Comparison of ENCODE assay signal across 2 cellular contexts in the genomic region with DNA sequence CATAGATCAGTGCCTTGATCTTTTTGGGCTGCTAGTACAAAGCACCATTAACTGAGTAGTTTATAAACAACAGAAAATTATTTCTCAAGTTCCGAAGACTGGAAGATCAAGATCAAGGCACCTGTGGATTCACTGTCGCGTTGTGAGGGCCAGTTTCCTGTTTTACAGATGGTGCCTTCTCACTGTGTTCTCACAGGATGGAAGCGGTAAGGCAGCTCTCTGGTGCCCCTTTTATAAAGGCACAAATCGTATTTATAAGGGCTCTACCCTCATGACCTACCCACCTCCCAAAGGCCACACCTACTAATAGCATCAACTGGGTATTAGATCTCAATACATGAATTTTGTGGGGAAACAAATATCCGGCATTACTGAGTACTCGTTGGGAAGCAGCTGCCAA.
TF ChIP-seq lines count a peak whose summit lies in the region.

No MANE protein-coding gene starts in this region.

TF ChIP-seq in K562, 482 proteins besides CTCF, POLR2A, EP300 and RAD21 (continued from another document):
- no peak for TF ChIP-seq SREBF2 (CRISPR knock-in tag; IDR thresholded peaks at IDR 0.05)
- no peak for TF ChIP-seq ZNF408 (CRISPR knock-in tag; IDR thresholded peaks at IDR 0.05; ENCODE audit: low read depth)
- no peak for TF ChIP-seq NFE2L1 (tag; IDR thresholded peaks at IDR 0.05; ENCODE audit: borderline replicate concordance, low read depth)
- no peak for TF ChIP-seq PPARD (CRISPR knock-in tag; IDR thresholded peaks at IDR 0.05)
- no peak for TF ChIP-seq MYC (IDR thresholded peaks at IDR 0.05; ENCODE audit: low read depth, low read length)
- no peak for TF ChIP-seq MYC (CRISPR knock-in tag; IDR thresholded peaks at IDR 0.05; ENCODE audit: borderline replicate concordance, low read depth)
- TF ChIP-seq CHAMP1 (IDR thresholded peaks at IDR 0.05), result no peak
- no peak for TF ChIP-seq ZNF232 (CRISPR knock-in tag; IDR thresholded peaks at IDR 0.05)
- TF ChIP-seq, protein P1, sequence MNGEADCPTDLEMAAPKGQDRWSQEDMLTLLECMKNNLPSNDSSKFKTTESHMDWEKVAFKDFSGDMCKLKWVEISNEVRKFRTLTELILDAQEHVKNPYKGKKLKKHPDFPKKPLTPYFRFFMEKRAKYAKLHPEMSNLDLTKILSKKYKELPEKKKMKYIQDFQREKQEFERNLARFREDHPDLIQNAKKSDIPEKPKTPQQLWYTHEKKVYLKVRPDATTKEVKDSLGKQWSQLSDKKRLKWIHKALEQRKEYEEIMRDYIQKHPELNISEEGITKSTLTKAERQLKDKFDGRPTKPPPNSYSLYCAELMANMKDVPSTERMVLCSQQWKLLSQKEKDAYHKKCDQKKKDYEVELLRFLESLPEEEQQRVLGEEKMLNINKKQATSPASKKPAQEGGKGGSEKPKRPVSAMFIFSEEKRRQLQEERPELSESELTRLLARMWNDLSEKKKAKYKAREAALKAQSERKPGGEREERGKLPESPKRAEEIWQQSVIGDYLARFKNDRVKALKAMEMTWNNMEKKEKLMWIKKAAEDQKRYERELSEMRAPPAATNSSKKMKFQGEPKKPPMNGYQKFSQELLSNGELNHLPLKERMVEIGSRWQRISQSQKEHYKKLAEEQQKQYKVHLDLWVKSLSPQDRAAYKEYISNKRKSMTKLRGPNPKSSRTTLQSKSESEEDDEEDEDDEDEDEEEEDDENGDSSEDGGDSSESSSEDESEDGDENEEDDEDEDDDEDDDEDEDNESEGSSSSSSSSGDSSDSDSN (IDR thresholded peaks at IDR 0.05; ENCODE audit: borderline replicate concordance in 1 of 2, low read depth in 2 of 2, low read length in 2 of 2), result no peak
- TF ChIP-seq, protein P2, sequence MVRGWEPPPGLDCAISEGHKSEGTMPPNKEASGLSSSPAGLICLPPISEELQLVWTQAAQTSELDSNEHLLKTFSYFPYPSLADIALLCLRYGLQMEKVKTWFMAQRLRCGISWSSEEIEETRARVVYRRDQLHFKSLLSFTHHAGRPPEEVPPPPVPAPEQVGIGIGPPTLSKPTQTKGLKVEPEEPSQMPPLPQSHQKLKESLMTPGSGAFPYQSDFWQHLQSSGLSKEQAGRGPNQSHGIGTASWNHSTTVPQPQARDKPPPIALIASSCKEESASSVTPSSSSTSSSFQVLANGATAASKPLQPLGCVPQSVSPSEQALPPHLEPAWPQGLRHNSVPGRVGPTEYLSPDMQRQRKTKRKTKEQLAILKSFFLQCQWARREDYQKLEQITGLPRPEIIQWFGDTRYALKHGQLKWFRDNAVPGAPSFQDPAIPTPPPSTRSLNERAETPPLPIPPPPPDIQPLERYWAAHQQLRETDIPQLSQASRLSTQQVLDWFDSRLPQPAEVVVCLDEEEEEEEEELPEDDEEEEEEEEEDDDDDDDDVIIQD (CRISPR knock-in tag; IDR thresholded peaks at IDR 0.05), result no peak
- no peak for TF ChIP-seq BMI1 (IDR thresholded peaks at IDR 0.05; ENCODE audit: low read length)

TF ChIP-seq in SK-N-SH, 30 proteins besides CTCF, POLR2A, EP300 and RAD21 (continued from another document):
- TF ChIP-seq USF2 (IDR thresholded peaks at IDR 0.05; ENCODE audit: borderline replicate concordance, low read depth, low read length) (no peak), JUND (IDR thresholded peaks at IDR 0.05) (no peak), POLR2AphosphoS5 (IDR thresholded peaks at IDR 0.05; ENCODE audit: low read depth, low read length) (no peak), MXI1 (IDR thresholded peaks at IDR 0.05; ENCODE audit: low read depth, low read length) (no peak), GATA2 (CRISPR knock-in tag; IDR thresholded peaks at IDR 0.05) (no peak), FOSL2 (IDR thresholded peaks at IDR 0.05; ENCODE audit: borderline replicate concordance, low read depth) (no peak), ELF1 (IDR thresholded peaks at IDR 0.05) (no peak), TCF12 (IDR thresholded peaks at IDR 0.05) (no peak), SMC3 (IDR thresholded peaks at IDR 0.05; ENCODE audit: low read depth, low read length) (no peak), GABPA (IDR thresholded peaks at IDR 0.05; ENCODE audit: low read depth) (no peak), USF1 (IDR thresholded peaks at IDR 0.05; ENCODE audit: borderline replicate concordance, low read depth) (no peak), TEAD4 (IDR thresholded peaks at IDR 0.05; ENCODE audit: borderline replicate concordance, insufficient read depth) (no peak), RXRA (IDR thresholded peaks at IDR 0.05; ENCODE audit: borderline replicate concordance, low read depth) (no peak), RCOR1 (IDR thresholded peaks at IDR 0.05; ENCODE audit: low read length) (no peak)
- TF ChIP-seq, protein P3, sequence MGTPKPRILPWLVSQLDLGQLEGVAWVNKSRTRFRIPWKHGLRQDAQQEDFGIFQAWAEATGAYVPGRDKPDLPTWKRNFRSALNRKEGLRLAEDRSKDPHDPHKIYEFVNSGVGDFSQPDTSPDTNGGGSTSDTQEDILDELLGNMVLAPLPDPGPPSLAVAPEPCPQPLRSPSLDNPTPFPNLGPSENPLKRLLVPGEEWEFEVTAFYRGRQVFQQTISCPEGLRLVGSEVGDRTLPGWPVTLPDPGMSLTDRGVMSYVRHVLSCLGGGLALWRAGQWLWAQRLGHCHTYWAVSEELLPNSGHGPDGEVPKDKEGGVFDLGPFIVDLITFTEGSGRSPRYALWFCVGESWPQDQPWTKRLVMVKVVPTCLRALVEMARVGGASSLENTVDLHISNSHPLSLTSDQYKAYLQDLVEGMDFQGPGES (IDR thresholded peaks at IDR 0.05; ENCODE audit: low read depth, low read length), result no peak
- TF ChIP-seq, protein P4, sequence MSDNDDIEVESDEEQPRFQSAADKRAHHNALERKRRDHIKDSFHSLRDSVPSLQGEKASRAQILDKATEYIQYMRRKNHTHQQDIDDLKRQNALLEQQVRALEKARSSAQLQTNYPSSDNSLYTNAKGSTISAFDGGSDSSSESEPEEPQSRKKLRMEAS (IDR thresholded peaks at IDR 0.05; ENCODE audit: low read depth), result no peak
- TF ChIP-seq, protein P5, sequence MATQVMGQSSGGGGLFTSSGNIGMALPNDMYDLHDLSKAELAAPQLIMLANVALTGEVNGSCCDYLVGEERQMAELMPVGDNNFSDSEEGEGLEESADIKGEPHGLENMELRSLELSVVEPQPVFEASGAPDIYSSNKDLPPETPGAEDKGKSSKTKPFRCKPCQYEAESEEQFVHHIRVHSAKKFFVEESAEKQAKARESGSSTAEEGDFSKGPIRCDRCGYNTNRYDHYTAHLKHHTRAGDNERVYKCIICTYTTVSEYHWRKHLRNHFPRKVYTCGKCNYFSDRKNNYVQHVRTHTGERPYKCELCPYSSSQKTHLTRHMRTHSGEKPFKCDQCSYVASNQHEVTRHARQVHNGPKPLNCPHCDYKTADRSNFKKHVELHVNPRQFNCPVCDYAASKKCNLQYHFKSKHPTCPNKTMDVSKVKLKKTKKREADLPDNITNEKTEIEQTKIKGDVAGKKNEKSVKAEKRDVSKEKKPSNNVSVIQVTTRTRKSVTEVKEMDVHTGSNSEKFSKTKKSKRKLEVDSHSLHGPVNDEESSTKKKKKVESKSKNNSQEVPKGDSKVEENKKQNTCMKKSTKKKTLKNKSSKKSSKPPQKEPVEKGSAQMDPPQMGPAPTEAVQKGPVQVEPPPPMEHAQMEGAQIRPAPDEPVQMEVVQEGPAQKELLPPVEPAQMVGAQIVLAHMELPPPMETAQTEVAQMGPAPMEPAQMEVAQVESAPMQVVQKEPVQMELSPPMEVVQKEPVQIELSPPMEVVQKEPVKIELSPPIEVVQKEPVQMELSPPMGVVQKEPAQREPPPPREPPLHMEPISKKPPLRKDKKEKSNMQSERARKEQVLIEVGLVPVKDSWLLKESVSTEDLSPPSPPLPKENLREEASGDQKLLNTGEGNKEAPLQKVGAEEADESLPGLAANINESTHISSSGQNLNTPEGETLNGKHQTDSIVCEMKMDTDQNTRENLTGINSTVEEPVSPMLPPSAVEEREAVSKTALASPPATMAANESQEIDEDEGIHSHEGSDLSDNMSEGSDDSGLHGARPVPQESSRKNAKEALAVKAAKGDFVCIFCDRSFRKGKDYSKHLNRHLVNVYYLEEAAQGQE (IDR thresholded peaks at IDR 0.05; ENCODE audit: low read depth, low read length), result no peak
- TF ChIP-seq, protein P6, sequence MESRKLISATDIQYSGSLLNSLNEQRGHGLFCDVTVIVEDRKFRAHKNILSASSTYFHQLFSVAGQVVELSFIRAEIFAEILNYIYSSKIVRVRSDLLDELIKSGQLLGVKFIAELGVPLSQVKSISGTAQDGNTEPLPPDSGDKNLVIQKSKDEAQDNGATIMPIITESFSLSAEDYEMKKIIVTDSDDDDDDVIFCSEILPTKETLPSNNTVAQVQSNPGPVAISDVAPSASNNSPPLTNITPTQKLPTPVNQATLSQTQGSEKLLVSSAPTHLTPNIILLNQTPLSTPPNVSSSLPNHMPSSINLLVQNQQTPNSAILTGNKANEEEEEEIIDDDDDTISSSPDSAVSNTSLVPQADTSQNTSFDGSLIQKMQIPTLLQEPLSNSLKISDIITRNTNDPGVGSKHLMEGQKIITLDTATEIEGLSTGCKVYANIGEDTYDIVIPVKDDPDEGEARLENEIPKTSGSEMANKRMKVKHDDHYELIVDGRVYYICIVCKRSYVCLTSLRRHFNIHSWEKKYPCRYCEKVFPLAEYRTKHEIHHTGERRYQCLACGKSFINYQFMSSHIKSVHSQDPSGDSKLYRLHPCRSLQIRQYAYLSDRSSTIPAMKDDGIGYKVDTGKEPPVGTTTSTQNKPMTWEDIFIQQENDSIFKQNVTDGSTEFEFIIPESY (IDR thresholded peaks at IDR 0.05; ENCODE audit: borderline replicate concordance, low read depth), result no peak
